ENCODE assay signal across 19 cellular contexts in genomic region chr1:33237579-33237978, GRCh38. TPM values are rescaled to one million over a fixed set of nuclear protein-coding genes. Genes with fewer than 3 reads are reported as not detected.
DNase-seq lines count a peak whose midpoint lies in the region; ATAC-seq, FAIRE-seq and TF ChIP-seq lines count a peak whose summit lies in the region.
"Had no signal": no experiment of that assay in that cellular context is flagged by ENCODE, and none has a peak within 500 bp of the region (broad histone marks: within the 10 kb centered on the region; RNA-seq: fewer than 3 reads in every experiment).

No MANE protein-coding gene starts in this region.

- POLR2A ChIA-PET in PC-9 (lab: Charles Lee; ENCODE audit: unreplicated experiment): no interaction called here

- H3K9me3 Mint-ChIP-seq in activated naive CD4-positive, alpha-beta T cell treated with anti-CD3 and anti-CD28 coated beads for 36 hours: no peaks in the 10 kb centered on the region
- no peaks in the 10 kb centered on the region for H3K9me3 Mint-ChIP-seq in central memory CD8-positive, alpha-beta T cell

- no peaks in the 10 kb centered on the region for H3K36me3 Mint-ChIP-seq in activated naive CD4-positive, alpha-beta T cell treated with anti-CD3 and anti-CD28 coated beads for 36 hours (ENCODE audit: low read depth)
- H3K36me3 Mint-ChIP-seq in central memory CD8-positive, alpha-beta T cell (ENCODE audit: insufficient read depth): peaks cover 2% of the 10 kb centered on the region
- H3K36me3 Mint-ChIP-seq: IgD-negative memory B cell had no signal

- no peak for TF ChIP-seq RAD21 in Ishikawa (IDR thresholded peaks at IDR 0.05; ENCODE audit: low read depth)

- H3K4me1 Mint-ChIP-seq in activated naive CD4-positive, alpha-beta T cell treated with anti-CD3 and anti-CD28 coated beads for 36 hours (ENCODE audit: low read depth): peaks cover 2% of the 10 kb centered on the region
- no peaks in the 10 kb centered on the region for H3K4me1 Mint-ChIP-seq in central memory CD8-positive, alpha-beta T cell

- CTCF ChIA-PET in activated naive CD4-positive, alpha-beta T cell treated with anti-CD3 and anti-CD28 coated beads for 36 hours (lab: Charles Lee): interaction anchor here (0.8 to 1.1 kb wide), 2 partner anchors 110 to 149 kb away, joined by 3 read pairs; no protein-coding TSS in a partner anchor
- CTCF ChIA-PET in PC-9 (lab: Charles Lee): no interaction called here

- no peak overlapping the region for H2AFZ ChIP-seq in PC-9

- H3K4me3 Mint-ChIP-seq in activated naive CD4-positive, alpha-beta T cell treated with anti-CD3 and anti-CD28 coated beads for 36 hours: no peak overlapping the region
- H3K4me3 Mint-ChIP-seq in central memory CD8-positive, alpha-beta T cell: no peak overlapping the region

- no peaks in the 10 kb centered on the region for H4K20me1 ChIP-seq in PC-9 (ENCODE audit: insufficient read depth)

- BruUV-seq in PC-9 (replicated peaks; lab: Mats Ljungman, UMichigan): no TSS peak

- no peak for TF ChIP-seq EP300 in Ishikawa (IDR thresholded peaks at IDR 0.05; ENCODE audit: borderline replicate concordance)

- no peak overlapping the region for H3K4me3 ChIP-seq in PC-9
- H3K4me3 ChIP-seq: sigmoid colon had no signal

- no peak for FAIRE-seq in GM19239 (lab: Jason Lieb, UNC)
- FAIRE-seq: endothelial cell of umbilical vein, frontal cortex had no signal

- TF ChIP-seq CTCF in PC-9 (conservative IDR thresholded peaks at IDR 0.05): no peak

- H3F3A ChIP-seq in PC-9 (ENCODE audit: insufficient read depth, low read depth): peaks cover 14% of the 10 kb centered on the region

- no peak overlapping the region for H3K27ac ChIP-seq in PC-9
- H3K27ac ChIP-seq: neutrophil, sigmoid colon had no signal

- no peak overlapping the region for H3K27ac Mint-ChIP-seq in activated naive CD4-positive, alpha-beta T cell treated with anti-CD3 and anti-CD28 coated beads for 36 hours
- H3K27ac Mint-ChIP-seq in central memory CD8-positive, alpha-beta T cell (ENCODE audit: low read depth): no peak overlapping the region

- no peak overlapping the region for H3K4me2 ChIP-seq in PC-9

- no peaks in the 10 kb centered on the region for H3K27me3 ChIP-seq in PC-9 (ENCODE audit: insufficient read depth, low read depth)
- H3K27me3 ChIP-seq: sigmoid colon had no signal

- H3K4me1 ChIP-seq in PC-9 (replicated peaks; ENCODE audit: insufficient read depth): peaks cover 43% of the 10 kb centered on the region
- H3K4me1 ChIP-seq: sigmoid colon had no signal

- peak; percentile 46 for DNase-seq in activated naive CD4-positive, alpha-beta T cell treated with anti-CD3 and anti-CD28 coated beads for 36 hours
- DNase-seq in activated naive CD4-positive, alpha-beta T cell treated with anti-CD3 and anti-CD28 coated beads, Interleukin-2, amount 50 U/mL, for 16 hours: no peak
- DNase-seq in central memory CD8-positive, alpha-beta T cell (ENCODE audit: low spot score in 2 of 2): no peak
- peak; percentile 26 for DNase-seq in posterior vena cava (ENCODE audit: low spot score)
- DNase-seq in PC-9: no peak
- no peak for DNase-seq in GM19239 (ENCODE audit: insufficient read length, low spot score)
- DNase-seq in GM03348 (ENCODE audit: low spot score): no peak
- DNase-seq: mesenchymal stem cell; NCI-H1105 treated with DMSO at 0.1 percent for 48 hours; NK-92 treated with Interleukin-12 subunit alpha and Interleukin-12 subunit beta, amount 100 ng/mL, for 24 hours; SHP77; sigmoid colon; stimulated activated CD4-positive, alpha-beta T cell treated with anti-CD3 and anti-CD28 coated beads, Interleukin-4, amount 100 ng/mL, for 4 hours; T-helper 9 cell had no signal

- H3K79me2 ChIP-seq in PC-9 (ENCODE audit: low read depth): no peaks in the 10 kb centered on the region

- intact Hi-C loops in activated naive CD4-positive, alpha-beta T cell treated with anti-CD3 and anti-CD28 coated beads for 36 hours (cut with micrococcal nuclease): no loop called here
- intact Hi-C loops in posterior vena cava (cut with DNase I) (loop anchor here in 1 of 2 donors (10.0 kb wide), 1 partner anchor 227 kb away; no protein-coding TSS in a partner anchor), PC-9 (cut with micrococcal nuclease; ENCODE audit: unreplicated experiment) (no loop called here)

- peaks cover 2% of the 10 kb centered on the region for H3K27me3 Mint-ChIP-seq in activated naive CD4-positive, alpha-beta T cell treated with anti-CD3 and anti-CD28 coated beads for 36 hours (ENCODE audit: low read depth)
- peaks cover 20% of the 10 kb centered on the region for H3K27me3 Mint-ChIP-seq in central memory CD8-positive, alpha-beta T cell

- no peaks in the 10 kb centered on the region for H3K36me3 ChIP-seq in PC-9 (ENCODE audit: low read depth)
- H3K36me3 ChIP-seq: neutrophil, sigmoid colon had no signal

- H3K9me3 ChIP-seq in PC-9 (ENCODE audit: insufficient read depth, low read depth): no peaks in the 10 kb centered on the region
- H3K9me3 ChIP-seq: neutrophil, sigmoid colon had no signal

- no peaks in the 10 kb centered on the region for H3K9me2 ChIP-seq in PC-9 (ENCODE audit: insufficient read depth)

- peak; percentile 83 for ATAC-seq in central memory CD8-positive, alpha-beta T cell (replicated peaks; ENCODE audit: extremely low read depth, poor library complexity, severe bottlenecking)

TF ChIP-seq in Ishikawa, 13 proteins besides CTCF, POLR2A, EP300 and RAD21:
- TF ChIP-seq REST (IDR thresholded peaks at IDR 0.05; ENCODE audit: low read depth) (no peak), MAX (IDR thresholded peaks at IDR 0.05) (no peak), USF1 (IDR thresholded peaks at IDR 0.05) (peak; percentile 58; the same call in 1 of the 2 replicates), FOXM1 (IDR thresholded peaks at IDR 0.05; ENCODE audit: borderline replicate concordance, low read depth) (no peak)

RNA-seq across cellular contexts. Expression of gene ZNF362, which starts 18.7 kb away (rescaled TPM):
- total RNA-seq in activated naive CD4-positive, alpha-beta T cell treated with anti-CD3 and anti-CD28 coated beads for 36 hours: 1 to 10 TPM; 8.1 to 8.8 TPM
- total RNA-seq in posterior vena cava (10 to 100 TPM; 25.8 to 37.0 TPM), PC-9 (2021) (32.3 and 33.1 TPM in 2 replicates)

RNA-seq across cellular contexts. Expression of gene TRIM62, which starts 55.7 kb away (rescaled TPM):
- 1 to 10 TPM; 1.5 TPM for total RNA-seq in activated naive CD4-positive, alpha-beta T cell treated with anti-CD3 and anti-CD28 coated beads for 36 hours
- total RNA-seq in posterior vena cava: 1 to 10 TPM; 5.0 to 5.2 TPM
- 9.9 and 14.3 TPM in 2 replicates for total RNA-seq in PC-9 (2021)

Comparison
In these comparisons a context has a peak if more than half of its experiments do, and no peak if none do; other contexts are left out.
1. DNase-seq: peak in activated naive CD4-positive, alpha-beta T cell treated with anti-CD3 and anti-CD28 coated beads for 36 hours (single experiment) and posterior vena cava (single experiment); none in activated naive CD4-positive, alpha-beta T cell treated with anti-CD3 and anti-CD28 coated beads, Interleukin-2, amount 50 U/mL, for 16 hours (single experiment), central memory CD8-positive, alpha-beta T cell (0 of 2), PC-9 (0 of 2), GM19239 (single experiment) and GM03348 (single experiment).